ENCODE assay signal across 1 cellular context in the genomic region with DNA sequence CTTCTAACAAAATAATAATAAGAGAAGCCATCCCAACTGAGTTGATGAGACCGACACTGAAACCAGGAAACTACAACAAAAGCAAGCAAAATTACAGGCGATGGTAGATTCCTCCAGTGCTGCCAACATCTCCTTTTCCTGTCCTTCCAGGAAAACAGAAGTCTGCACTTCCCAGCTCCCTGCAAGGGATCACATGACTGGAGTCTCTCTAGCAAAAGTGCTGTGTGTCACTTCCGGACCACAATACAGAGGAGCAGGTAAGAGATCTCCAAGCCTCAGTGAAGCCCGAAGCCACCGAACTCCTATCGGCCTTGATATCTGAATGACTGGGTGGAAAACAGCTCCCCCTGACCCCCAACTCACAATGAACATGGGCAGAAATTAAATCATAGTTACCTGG.
TF ChIP-seq lines count a peak whose summit lies in the region.

No MANE protein-coding gene starts in this region.

TF ChIP-seq in GM23338, 12 proteins besides CTCF, POLR2A, EP300 and RAD21 (continued from another document):
- TF ChIP-seq, protein P1, sequence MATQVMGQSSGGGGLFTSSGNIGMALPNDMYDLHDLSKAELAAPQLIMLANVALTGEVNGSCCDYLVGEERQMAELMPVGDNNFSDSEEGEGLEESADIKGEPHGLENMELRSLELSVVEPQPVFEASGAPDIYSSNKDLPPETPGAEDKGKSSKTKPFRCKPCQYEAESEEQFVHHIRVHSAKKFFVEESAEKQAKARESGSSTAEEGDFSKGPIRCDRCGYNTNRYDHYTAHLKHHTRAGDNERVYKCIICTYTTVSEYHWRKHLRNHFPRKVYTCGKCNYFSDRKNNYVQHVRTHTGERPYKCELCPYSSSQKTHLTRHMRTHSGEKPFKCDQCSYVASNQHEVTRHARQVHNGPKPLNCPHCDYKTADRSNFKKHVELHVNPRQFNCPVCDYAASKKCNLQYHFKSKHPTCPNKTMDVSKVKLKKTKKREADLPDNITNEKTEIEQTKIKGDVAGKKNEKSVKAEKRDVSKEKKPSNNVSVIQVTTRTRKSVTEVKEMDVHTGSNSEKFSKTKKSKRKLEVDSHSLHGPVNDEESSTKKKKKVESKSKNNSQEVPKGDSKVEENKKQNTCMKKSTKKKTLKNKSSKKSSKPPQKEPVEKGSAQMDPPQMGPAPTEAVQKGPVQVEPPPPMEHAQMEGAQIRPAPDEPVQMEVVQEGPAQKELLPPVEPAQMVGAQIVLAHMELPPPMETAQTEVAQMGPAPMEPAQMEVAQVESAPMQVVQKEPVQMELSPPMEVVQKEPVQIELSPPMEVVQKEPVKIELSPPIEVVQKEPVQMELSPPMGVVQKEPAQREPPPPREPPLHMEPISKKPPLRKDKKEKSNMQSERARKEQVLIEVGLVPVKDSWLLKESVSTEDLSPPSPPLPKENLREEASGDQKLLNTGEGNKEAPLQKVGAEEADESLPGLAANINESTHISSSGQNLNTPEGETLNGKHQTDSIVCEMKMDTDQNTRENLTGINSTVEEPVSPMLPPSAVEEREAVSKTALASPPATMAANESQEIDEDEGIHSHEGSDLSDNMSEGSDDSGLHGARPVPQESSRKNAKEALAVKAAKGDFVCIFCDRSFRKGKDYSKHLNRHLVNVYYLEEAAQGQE (IDR thresholded peaks at IDR 0.05; ENCODE audit: unreplicated experiment), result no peak
- no peak for TF ChIP-seq JUNB (IDR thresholded peaks at IDR 0.05; ENCODE audit: unreplicated experiment)
